In genomic region chr5:119968690-119969089, GRCh38 we compare ENCODE assay signal across 33 cellular contexts.
"Had no signal": no experiment of that assay in that cellular context is flagged by ENCODE, and none has a peak within 500 bp of the region (broad histone marks: within the 10 kb centered on the region; RNA-seq: fewer than 3 reads in every experiment).

No MANE protein-coding gene starts in this region.

- H3K9me3 ChIP-seq: adrenal gland, body of pancreas, breast epithelium had no signal

- ATAC-seq: activated naive CD4-positive, alpha-beta T cell treated with anti-CD3 and anti-CD28 coated beads, Interleukin-2, amount 50 U/mL, for 72 hours; activated naive CD8-positive, alpha-beta T cell treated with anti-CD3 and anti-CD28 coated beads, Interleukin-2, amount 50 U/mL, for 24 hours; activated T-cell treated with anti-CD3 and anti-CD28 coated beads, Interleukin-2, amount 50 U/mL, for 4 hours; activated T-cell treated with anti-CD3 and anti-CD28 coated beads, Interleukin-2, amount 50 U/mL, for 72 hours; activated T-helper 17 cell treated with anti-CD3 and anti-CD28 coated beads, Interleukin-2, amount 50 U/mL, for 72 hours; body of pancreas had no signal

- H3K4me1 ChIP-seq: adrenal gland, ascending aorta, body of pancreas, breast epithelium had no signal

- H3K27ac ChIP-seq: adrenal gland, ascending aorta, body of pancreas, brain microvascular endothelial cell, breast epithelium, cardiac muscle cell had no signal

- H3K4me3 ChIP-seq: adrenal gland, ascending aorta, body of pancreas, breast epithelium, cardiac muscle cell had no signal

- H3K27me3 ChIP-seq: adrenal gland, ascending aorta, body of pancreas, brain microvascular endothelial cell, breast epithelium, cardiac muscle cell had no signal

- H3K36me3 ChIP-seq: adrenal gland, ascending aorta, brain microvascular endothelial cell, breast epithelium, cardiac muscle cell had no signal

- DNase-seq: activated effector memory CD4-positive, alpha-beta T cell treated with anti-CD3 and anti-CD28 coated beads, Interleukin-2, amount 50 U/mL, for 16 hours; activated effector memory CD4-positive, alpha-beta T cell treated with Interleukin-2 at 50 U/mL for 16 hours; activated gamma-delta T cell; activated gamma-delta T cell treated with Interleukin-2 at 50 U/mL for 16 hours; activated naive CD4-positive, alpha-beta T cell; activated naive CD4-positive, alpha-beta T cell treated with anti-CD3 and anti-CD28 coated beads for 36 hours; activated naive CD4-positive, alpha-beta T cell treated with anti-CD3 and anti-CD28 coated beads, Interleukin-2, amount 10 ng/mL, durations not matched to agents 7 days and 5 days; activated naive CD4-positive, alpha-beta T cell treated with anti-CD3 and anti-CD28 coated beads, Interleukin-2, amount 50 U/mL, for 16 hours; activated naive CD4-positive, alpha-beta T cell treated with Interleukin-2 at 50 U/mL for 16 hours; activated naive CD8-positive, alpha-beta T cell treated with anti-CD3 and anti-CD28 coated beads for 36 hours; activated naive CD8-positive, alpha-beta T cell treated with anti-CD3 and anti-CD28 coated beads, Interleukin-2, amount 10 ng/mL, durations not matched to agents 7 days and 5 days; activated naive CD8-positive, alpha-beta T cell treated with anti-CD3 and anti-CD28 coated beads, Interleukin-2, amount 50 U/mL, for 24 hours; activated T-cell treated with anti-CD3 and anti-CD28 coated beads for 4 hours; activated T-cell treated with anti-CD3 and anti-CD28 coated beads, Interleukin-2, amount 50 U/mL, for 1 hour; activated T-cell treated with anti-CD3 and anti-CD28 coated beads, Interleukin-2, amount 50 U/mL, for 24 hours; activated T-cell treated with anti-CD3 and anti-CD28 coated beads, Interleukin-2, amount 50 U/mL, for 4 hours; activated T-cell treated with anti-CD3 and anti-CD28 coated beads, Interleukin-2, amount 50 U/mL, for 48 hours; activated T-cell treated with anti-CD3 and anti-CD28 coated beads, Interleukin-2, amount 50 U/mL, for 72 hours; adrenal gland; amniotic stem cell; amygdala; anterior cingulate cortex; aorta; body of pancreas; brain microvascular endothelial cell; caudate nucleus; central memory CD4-positive, alpha-beta T cell; cerebellar nuclear complex had no signal
